ENCODE assay signal across 8 cellular contexts in genomic region chr15:59803293-59803966, GRCh38.
DNase-seq lines count a peak whose midpoint lies in the region; TF ChIP-seq lines count a peak whose summit lies in the region.
"Not testable (repeated sequence)": the region's sequence is repeated elsewhere in the genome, so short reads cannot be mapped to it uniquely, and the experiment has no call there.

No MANE protein-coding gene starts in this region.

- peak overlapping the region; percentile 87; the same call in 1 of the 2 replicates for H3K14ac ChIP-seq in H9 (ENCODE audit: insufficient read depth, low read length)
- H3K14ac ChIP-seq in mesenchymal stem cell (ENCODE audit: low read length in 2 of 2) = not testable (repeated sequence)

- H3K4ac ChIP-seq in H9 (ENCODE audit: low read depth, low read length); mesenchymal stem cell (ENCODE audit: low read depth in 1 of 2, low read length in 2 of 2): not testable (repeated sequence)

- DNase-seq in H9 (peak; percentile 87), NT2/D1 (ENCODE audit: low read depth, low spot score) (peak; percentile 71), endothelial cell (ENCODE audit: low spot score) (peak; percentile 44), mesenchymal stem cell (peak; percentile 6)
- DNase-seq in activated CD4-positive, alpha-beta T cell treated with anti-CD3 and anti-CD28 coated beads, Interleukin-2, amount 10 ng/mL, durations not matched to agents 7 days and 5 days = peak; percentile 82
- peak; percentile 39 for DNase-seq in activated T-helper 9 cell treated with anti-CD3 and anti-CD28 coated beads, Interleukin-2, amount 50 U/mL, for 16 hours (ENCODE audit: low read depth)
- peak; percentile 48 for DNase-seq in stimulated activated CD4-positive, alpha-beta T cell treated with anti-CD3 and anti-CD28 coated beads, Interleukin-4, amount 100 ng/mL, for 1 hour
- DNase-seq in type B pancreatic cell (ENCODE audit: extremely low spot score, unreplicated experiment) = not testable (repeated sequence)

- H2AFZ ChIP-seq in H9 (ENCODE audit: low read length) = peak overlapping the region; percentile 75
- H2AFZ ChIP-seq in mesenchymal stem cell (ENCODE audit: low read depth, low read length) = not testable (repeated sequence)

- H2AK5ac ChIP-seq in H9 (ENCODE audit: insufficient read length, low read length); mesenchymal stem cell (ENCODE audit: low read length, severe bottlenecking): not testable (repeated sequence)

- H3K4me1 ChIP-seq in H9 (ENCODE audit: insufficient read depth, low read length); NT2/D1 (ENCODE audit: insufficient read depth, insufficient read length); mesenchymal stem cell (ENCODE audit: control insufficient read depth, insufficient read depth, low read depth, low read length): not testable (repeated sequence)

- H3K4me3 Mint-ChIP-seq in H9 (peak overlapping the region; percentile 67 to 78), type B pancreatic cell (peak overlapping the region; percentile 81)
- H3K4me3 Mint-ChIP-seq in activated CD4-positive, alpha-beta T cell treated with anti-CD3 and anti-CD28 coated beads, Interleukin-2, amount 10 ng/mL, durations not matched to agents 7 days and 5 days = peak overlapping the region; percentile 62
- not testable (repeated sequence) for H3K4me3 Mint-ChIP-seq in endothelial cell (ENCODE audit: unreplicated experiment)

- peak overlapping the region; percentile 31 for H2BK5ac ChIP-seq in H9 (ENCODE audit: insufficient read length, low read length)
- H2BK5ac ChIP-seq in mesenchymal stem cell (ENCODE audit: low read depth, low read length, poor library complexity, severe bottlenecking) = not testable (repeated sequence)

- H4K8ac ChIP-seq in H9 (replicated peaks; ENCODE audit: insufficient read length, low read depth, low read length); mesenchymal stem cell (ENCODE audit: low read length): not testable (repeated sequence)

- not testable (repeated sequence) for H3K9me3 ChIP-seq in H9 (ENCODE audit: control insufficient read depth, low read depth, low read length); NT2/D1 (ENCODE audit: insufficient read depth, low read length); mesenchymal stem cell (ENCODE audit: control insufficient read depth, low read length)

- H2BK20ac ChIP-seq in H9 (ENCODE audit: low read depth, low read length, poor library complexity, severe bottlenecking) = not testable (repeated sequence)

- H3K4me1 Mint-ChIP-seq in H9 = peaks cover 16 to 21% of the 10 kb centered on the region in 2 experiments
- peaks cover 56% of the 10 kb centered on the region for H3K4me1 Mint-ChIP-seq in activated CD4-positive, alpha-beta T cell treated with anti-CD3 and anti-CD28 coated beads, Interleukin-2, amount 10 ng/mL, durations not matched to agents 7 days and 5 days
- not testable (repeated sequence) for H3K4me1 Mint-ChIP-seq in endothelial cell (ENCODE audit: unreplicated experiment); type B pancreatic cell (ENCODE audit: unreplicated experiment)

- not testable (repeated sequence) for H3K23ac ChIP-seq in H9 (ENCODE audit: insufficient read length, low read depth, low read length); mesenchymal stem cell (ENCODE audit: low read length in 2 of 2)

- not testable (repeated sequence) for H2BK120ac ChIP-seq in H9 (ENCODE audit: low read depth, low read length, poor library complexity, severe bottlenecking); mesenchymal stem cell (ENCODE audit: low read depth, low read length)

- not testable (repeated sequence) for H4K20me1 ChIP-seq in H9 (ENCODE audit: control insufficient read depth, insufficient read depth, insufficient read length)

- not testable (repeated sequence) for H3K27ac ChIP-seq in H9 (ENCODE audit: insufficient read length, low read depth, low read length); mesenchymal stem cell (ENCODE audit: low read length, poor library complexity, severe bottlenecking)

- not testable (repeated sequence) for H3K56ac ChIP-seq in H9 (ENCODE audit: insufficient read length, low read depth, low read length)

- H4K91ac ChIP-seq in H9 (ENCODE audit: insufficient read length, low read depth, low read length); mesenchymal stem cell (ENCODE audit: low read length): not testable (repeated sequence)

- H4K5ac ChIP-seq in H9 (ENCODE audit: insufficient read length, low read depth, low read length) = not testable (repeated sequence)

- CTCF ChIA-PET in activated CD4-positive, alpha-beta T cell treated with anti-CD3 and anti-CD28 coated beads, Interleukin-2, amount 10 ng/mL, durations not matched to agents 7 days and 5 days (lab: Charles Lee) = interaction anchor here (1.3 to 1.8 kb wide), 4 partner anchors 12 to 252 kb away, joined by 3 to 11 read pairs (median 4); no protein-coding TSS in a partner anchor

- peak overlapping the region; percentile 83 for H3K18ac ChIP-seq in H9 (ENCODE audit: insufficient read length, low read depth, low read length)
- H3K18ac ChIP-seq in mesenchymal stem cell (ENCODE audit: low read depth in 1 of 2, low read length in 2 of 2) = not testable (repeated sequence)

- H3K4me2 ChIP-seq in H9 (ENCODE audit: insufficient read depth, insufficient read length, low read length) = peak overlapping the region; percentile 75
- H3K4me2 ChIP-seq in mesenchymal stem cell (ENCODE audit: low read length, poor library complexity, severe bottlenecking) = not testable (repeated sequence)

- POLR2A ChIA-PET in activated CD4-positive, alpha-beta T cell treated with anti-CD3 and anti-CD28 coated beads, Interleukin-2, amount 10 ng/mL, durations not matched to agents 7 days and 5 days (lab: Charles Lee) = not testable (repeated sequence)

- H3K23me2 ChIP-seq in H9 (ENCODE audit: insufficient read length, low read depth, low read length, poor library complexity, severe bottlenecking) = not testable (repeated sequence)

- no CpG with 5 or more reads among the region's 19 CpGs for WGBS in H9 (ENCODE audit: extremely low coverage, insufficient read length, low lambda C conversion rate)
- 35% methylated on average over 19 of the region's 19 CpGs for WGBS in mesenchymal stem cell

- H3K27me3 ChIP-seq in H9 (ENCODE audit: insufficient read depth, low read length); NT2/D1 (ENCODE audit: insufficient read depth, insufficient read length); mesenchymal stem cell (ENCODE audit: control insufficient read depth in 1 of 2, insufficient read depth in 1 of 2, low read length in 2 of 2): not testable (repeated sequence)

- not testable (repeated sequence) for H3K79me1 ChIP-seq in H9 (ENCODE audit: insufficient read depth, low read depth, low read length, poor library complexity, severe bottlenecking); mesenchymal stem cell (replicated peaks; ENCODE audit: low read length, poor library complexity, severe bottlenecking)

- H2BK12ac ChIP-seq in H9 (ENCODE audit: insufficient read length, low read depth, low read length); mesenchymal stem cell (ENCODE audit: low read length in 2 of 2): not testable (repeated sequence)

- H2BK15ac ChIP-seq in H9 (ENCODE audit: low read depth, low read length); mesenchymal stem cell (ENCODE audit: low read depth, poor library complexity, severe bottlenecking): not testable (repeated sequence)

- not testable (repeated sequence) for H3K9me3 Mint-ChIP-seq in H9; endothelial cell (ENCODE audit: unreplicated experiment); type B pancreatic cell
- peaks cover 24% of the 10 kb centered on the region for H3K9me3 Mint-ChIP-seq in activated CD4-positive, alpha-beta T cell treated with anti-CD3 and anti-CD28 coated beads, Interleukin-2, amount 10 ng/mL, durations not matched to agents 7 days and 5 days

- H3K27ac Mint-ChIP-seq in H9 = peak overlapping the region; percentile 34 to 96 (median 79); a peak in 6 of 7 replicates
- peak overlapping the region; percentile 95 for H3K27ac Mint-ChIP-seq in activated CD4-positive, alpha-beta T cell treated with anti-CD3 and anti-CD28 coated beads, Interleukin-2, amount 10 ng/mL, durations not matched to agents 7 days and 5 days
- H3K27ac Mint-ChIP-seq in endothelial cell (ENCODE audit: unreplicated experiment) = not testable (repeated sequence)
- peak overlapping the region; percentile 68 for H3K27ac Mint-ChIP-seq in type B pancreatic cell

- peak overlapping the region; percentile 72 for H3K9ac ChIP-seq in H9 (ENCODE audit: extremely low read depth, insufficient read length, low read length)
- peak overlapping the region; percentile 58 for H3K9ac ChIP-seq in NT2/D1 (ENCODE audit: insufficient read length, low read depth)
- H3K9ac ChIP-seq in mesenchymal stem cell (ENCODE audit: low read length) = not testable (repeated sequence)

- not testable (repeated sequence) for H3K79me2 ChIP-seq in H9 (ENCODE audit: insufficient read depth, low read length)

- H3K36me3 ChIP-seq in NT2/D1 (ENCODE audit: insufficient read depth, insufficient read length, low read length); mesenchymal stem cell (ENCODE audit: control insufficient read depth in 1 of 2, insufficient read depth in 2 of 2, low read depth in 1 of 2, low read length in 2 of 2): not testable (repeated sequence)

- H3K36me3 Mint-ChIP-seq in H9 (ENCODE audit: insufficient read depth in 1 of 3, low read depth in 3 of 3); endothelial cell (ENCODE audit: low read depth, unreplicated experiment); type B pancreatic cell: not testable (repeated sequence)
- peaks cover 37% of the 10 kb centered on the region for H3K36me3 Mint-ChIP-seq in activated CD4-positive, alpha-beta T cell treated with anti-CD3 and anti-CD28 coated beads, Interleukin-2, amount 10 ng/mL, durations not matched to agents 7 days and 5 days (ENCODE audit: low read depth)

- TF ChIP-seq CTCF in H9 (conservative IDR thresholded peaks at IDR 0.05); endothelial cell (IDR thresholded peaks at IDR 0.05; ENCODE audit: unreplicated experiment); type B pancreatic cell (conservative IDR thresholded peaks at IDR 0.05): not testable (repeated sequence)

- H3T11ph ChIP-seq in H9 (ENCODE audit: low read length) = not testable (repeated sequence)

- peak overlapping the region; percentile 41 for H3K4me3 ChIP-seq in NT2/D1 (ENCODE audit: insufficient read length, low read depth)
- H3K4me3 ChIP-seq in mesenchymal stem cell (ENCODE audit: insufficient read depth in 1 of 2, low read depth in 1 of 2, low read length in 2 of 2) = not testable (repeated sequence)

- peaks cover 28% of the 10 kb centered on the region for H3K27me3 Mint-ChIP-seq in H9 (ENCODE audit: low read depth)
- not testable (repeated sequence) for H3K27me3 Mint-ChIP-seq in activated CD4-positive, alpha-beta T cell treated with anti-CD3 and anti-CD28 coated beads, Interleukin-2, amount 10 ng/mL, durations not matched to agents 7 days and 5 days; endothelial cell (ENCODE audit: unreplicated experiment)
- H3K27me3 Mint-ChIP-seq in type B pancreatic cell = peaks cover 20% of the 10 kb centered on the region
